In genomic region chr2:203876328-203876727, GRCh38 we compare ENCODE assay signal across 13 cellular contexts. TPM values are rescaled to one million over a fixed set of nuclear protein-coding genes. Genes with fewer than 3 reads are reported as not detected.
A peak's percentile ranks its signal among the peaks of the same experiment; 100 is the strongest.
DNase-seq lines count a peak whose midpoint lies in the region; ATAC-seq and TF ChIP-seq lines count a peak whose summit lies in the region.
"Had no signal": no experiment of that assay in that cellular context is flagged by ENCODE, and none has a peak within 500 bp of the region (broad histone marks: within the 10 kb centered on the region; RNA-seq: fewer than 3 reads in every experiment).

No MANE protein-coding gene starts in this region.

- no peak overlapping the region for H3K4me3 ChIP-seq in heart right ventricle
- H3K4me3 ChIP-seq: BLaER1, GM23248 had no signal

- H3K27me3 Mint-ChIP-seq in activated T-cell treated with anti-CD3 and anti-CD28 coated beads, Interleukin-2, amount 50 U/mL, for 24 hours: no peaks in the 10 kb centered on the region
- H3K27me3 Mint-ChIP-seq in dendritic cell treated with granulocyte-macrophage colony-stimulating factor and Interleukin-4, amounts not matched to agents 40 ng/mL and 50 ng/mL, for 4 days: no peaks in the 10 kb centered on the region

- no peak overlapping the region for H3K4me3 Mint-ChIP-seq in activated T-cell treated with anti-CD3 and anti-CD28 coated beads, Interleukin-2, amount 50 U/mL, for 24 hours
- H3K4me3 Mint-ChIP-seq in dendritic cell treated with granulocyte-macrophage colony-stimulating factor and Interleukin-4, amounts not matched to agents 40 ng/mL and 50 ng/mL, for 4 days: no peak overlapping the region

- no peaks in the 10 kb centered on the region for H3K9me3 ChIP-seq in heart right ventricle
- H3K9me3 ChIP-seq: BLaER1 had no signal

- H3K27ac ChIP-seq in heart right ventricle: peak overlapping the region in 2 of 10 donors; percentile 23 to 32
- H3K27ac ChIP-seq: BLaER1, GM23248 had no signal

- peaks cover 0 to 12% (median 0%) of the 10 kb centered on the region in 9 donors for H3K4me1 ChIP-seq in heart right ventricle

- peaks cover 51% of the 10 kb centered on the region for H3K36me3 Mint-ChIP-seq in activated T-cell treated with anti-CD3 and anti-CD28 coated beads, Interleukin-2, amount 50 U/mL, for 24 hours (ENCODE audit: low read depth)
- no peaks in the 10 kb centered on the region for H3K36me3 Mint-ChIP-seq in dendritic cell treated with granulocyte-macrophage colony-stimulating factor and Interleukin-4, amounts not matched to agents 40 ng/mL and 50 ng/mL, for 4 days (ENCODE audit: low read depth)

- no peak for TF ChIP-seq CTCF in heart right ventricle (IDR thresholded peaks at IDR 0.05)

- peaks cover under 1% of the 10 kb centered on the region for H3K9me3 Mint-ChIP-seq in activated T-cell treated with anti-CD3 and anti-CD28 coated beads, Interleukin-2, amount 50 U/mL, for 24 hours
- peaks cover 10% of the 10 kb centered on the region for H3K9me3 Mint-ChIP-seq in dendritic cell treated with granulocyte-macrophage colony-stimulating factor and Interleukin-4, amounts not matched to agents 40 ng/mL and 50 ng/mL, for 4 days

- DNase-seq in activated T-cell treated with anti-CD3 and anti-CD28 coated beads, Interleukin-2, amount 50 U/mL, for 24 hours: no peak
- DNase-seq in activated T-cell treated with anti-CD3 and anti-CD28 coated beads for 4 hours: no peak
- no peak for DNase-seq in heart right ventricle
- no peak for DNase-seq in left cardiac atrium
- no peak for DNase-seq in NCI-H2029 (lab: John Stamatoyannopoulos, UW)
- DNase-seq: 8988T, AML-193, DMS53, GM23248 had no signal

- intact Hi-C loops in heart right ventricle (cut with DNase I): no loop called here
- intact Hi-C loops in left cardiac atrium (cut with DNase I): no loop called here
- intact Hi-C loops in dendritic cell treated with granulocyte-macrophage colony-stimulating factor and Interleukin-4, amounts not matched to agents 40 ng/mL and 50 ng/mL, for 4 days (cut with micrococcal nuclease): no loop called here

- H3K27ac Mint-ChIP-seq in activated T-cell treated with anti-CD3 and anti-CD28 coated beads, Interleukin-2, amount 50 U/mL, for 24 hours: peak overlapping the region; percentile 79
- peak overlapping the region; percentile 54 for H3K27ac Mint-ChIP-seq in dendritic cell treated with granulocyte-macrophage colony-stimulating factor and Interleukin-4, amounts not matched to agents 40 ng/mL and 50 ng/mL, for 4 days

- no peaks in the 10 kb centered on the region for H3K27me3 ChIP-seq in heart right ventricle
- H3K27me3 ChIP-seq: BLaER1 had no signal

- 65 to 77% methylated on average over 3 of the region's 3 CpGs for WGBS in heart right ventricle, 2 donors

- no peaks in the 10 kb centered on the region for H3K36me3 ChIP-seq in heart right ventricle
- H3K36me3 ChIP-seq: BLaER1 had no signal

- ATAC-seq in heart right ventricle (peak in 5 of 8 donors; percentile 32 to 72 (median 55)), left cardiac atrium (no peak), GM18870 (IDR thresholded peaks at IDR 0.05; ENCODE audit: unreplicated experiment) (no peak)
- ATAC-seq: HCT116 had no signal

- peaks cover 56% of the 10 kb centered on the region for H3K4me1 Mint-ChIP-seq in activated T-cell treated with anti-CD3 and anti-CD28 coated beads, Interleukin-2, amount 50 U/mL, for 24 hours (ENCODE audit: low read depth)
- H3K4me1 Mint-ChIP-seq in dendritic cell treated with granulocyte-macrophage colony-stimulating factor and Interleukin-4, amounts not matched to agents 40 ng/mL and 50 ng/mL, for 4 days (ENCODE audit: low read depth): peaks cover 58% of the 10 kb centered on the region

RNA-seq across cellular contexts. Expression of gene CTLA4, which starts 8.8 kb away (rescaled TPM):
- total RNA-seq in heart right ventricle (1 to 10 TPM in 2 of 10 donors, under 1 TPM in 4, not detected in 4; 0.17 to 1.6 (median 0.72) TPM), left cardiac atrium (under 1 TPM in 1 of 2 donors, not detected in 1; 0.34 TPM)
- polyA plus RNA-seq in heart right ventricle: under 1 TPM; 0.13 to 0.29 TPM
- total RNA-seq: GM23248 had no signal
- polyA plus RNA-seq: GM23248 had no signal

Comparison
In these comparisons a context has a peak if more than half of its experiments do, and no peak if none do; other contexts are left out.
1. ATAC-seq: peak in heart right ventricle (5 of 8); none in left cardiac atrium (0 of 2) and GM18870 (single experiment).